Comparison of ENCODE assay signal across 1 cellular context in the genomic region with DNA sequence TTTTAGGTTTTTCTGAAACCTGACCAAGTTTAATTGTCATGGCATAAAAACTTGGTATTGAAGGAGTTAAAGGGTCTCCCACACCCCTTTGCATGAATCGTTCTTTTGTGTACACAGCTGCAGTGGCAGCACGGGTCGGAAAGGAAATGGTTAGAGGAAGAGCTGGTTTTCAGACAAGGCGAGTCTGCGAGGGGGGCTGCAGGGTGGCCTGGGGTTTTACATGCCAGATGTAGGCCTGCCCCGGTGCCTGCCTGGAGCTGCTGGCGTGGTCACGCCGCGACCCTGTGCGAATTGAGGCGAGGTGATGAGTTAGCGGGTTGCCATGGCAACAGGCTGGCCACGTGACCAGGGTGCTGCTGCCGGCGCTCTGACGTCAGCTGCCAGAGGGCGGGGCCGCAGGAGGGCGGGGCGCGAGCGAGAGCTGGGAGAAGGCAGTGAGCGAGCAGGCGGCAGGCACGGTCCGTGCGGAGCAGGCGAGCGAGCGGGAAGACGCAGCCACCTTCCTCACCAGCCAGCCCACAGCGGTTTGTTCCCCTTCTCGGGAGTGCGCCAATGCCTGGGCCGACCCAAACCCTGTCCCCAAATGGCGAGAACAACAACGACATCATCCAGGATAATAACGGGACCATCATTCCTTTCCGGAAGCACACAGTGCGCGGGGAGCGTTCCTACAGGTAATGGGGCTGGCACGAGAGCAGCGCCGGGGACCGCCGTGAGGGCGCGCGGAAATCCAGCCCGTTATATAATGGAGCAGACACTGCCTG.
TF ChIP-seq lines count a peak whose summit lies in the region.

TSS of gene MAPRE2 (plus strand) at position 426 of the 764 bp plus-strand sequence. CDS start at position 553, 127 bp downstream.

TF ChIP-seq in HepG2, 621 proteins besides CTCF, POLR2A, EP300 and RAD21 (continued from another document and continues in another):
- TF ChIP-seq, protein P1, sequence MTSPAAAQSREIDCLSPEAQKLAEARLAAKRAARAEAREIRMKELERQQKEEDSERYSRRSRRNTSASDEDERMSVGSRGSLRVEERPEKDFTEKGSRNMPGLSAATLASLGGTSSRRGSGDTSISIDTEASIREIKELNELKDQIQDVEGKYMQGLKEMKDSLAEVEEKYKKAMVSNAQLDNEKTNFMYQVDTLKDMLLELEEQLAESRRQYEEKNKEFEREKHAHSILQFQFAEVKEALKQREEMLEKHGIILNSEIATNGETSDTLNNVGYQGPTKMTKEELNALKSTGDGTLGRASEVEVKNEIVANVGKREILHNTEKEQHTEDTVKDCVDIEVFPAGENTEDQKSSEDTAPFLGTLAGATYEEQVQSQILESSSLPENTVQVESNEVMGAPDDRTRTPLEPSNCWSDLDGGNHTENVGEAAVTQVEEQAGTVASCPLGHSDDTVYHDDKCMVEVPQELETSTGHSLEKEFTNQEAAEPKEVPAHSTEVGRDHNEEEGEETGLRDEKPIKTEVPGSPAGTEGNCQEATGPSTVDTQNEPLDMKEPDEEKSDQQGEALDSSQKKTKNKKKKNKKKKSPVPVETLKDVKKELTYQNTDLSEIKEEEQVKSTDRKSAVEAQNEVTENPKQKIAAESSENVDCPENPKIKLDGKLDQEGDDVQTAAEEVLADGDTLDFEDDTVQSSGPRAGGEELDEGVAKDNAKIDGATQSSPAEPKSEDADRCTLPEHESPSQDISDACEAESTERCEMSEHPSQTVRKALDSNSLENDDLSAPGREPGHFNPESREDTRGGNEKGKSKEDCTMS (CRISPR knock-in tag; conservative IDR thresholded peaks at IDR 0.05): no peak
- TF ChIP-seq ZBTB3 (CRISPR knock-in tag; IDR thresholded peaks at IDR 0.05; ENCODE audit: borderline replicate concordance, low read depth) (no peak), PRMT3 (CRISPR knock-in tag; IDR thresholded peaks at IDR 0.05; ENCODE audit: borderline replicate concordance, low read depth) (no peak), SRSF4 (IDR thresholded peaks at IDR 0.05; ENCODE audit: low read depth, low read length, poor library complexity, severe bottlenecking) (no peak), SOX13 (IDR thresholded peaks at IDR 0.05) (no peak), SOX13 (CRISPR knock-in tag; conservative IDR thresholded peaks at IDR 0.05 in 1 of 2, IDR thresholded peaks at IDR 0.05 in 1 of 2) (no peak; a peak in 2 of 4 replicates), PRDM10 (CRISPR knock-in tag; IDR thresholded peaks at IDR 0.05; ENCODE audit: low read depth) (no peak), PAXIP1 (CRISPR knock-in tag; conservative IDR thresholded peaks at IDR 0.05) (peak; percentile 51), TIGD3 (CRISPR knock-in tag; IDR thresholded peaks at IDR 0.05; ENCODE audit: borderline replicate concordance) (no peak), U2AF2 (IDR thresholded peaks at IDR 0.05; ENCODE audit: low read depth, low read length) (peak; percentile 93), ZNF558 (CRISPR knock-in tag; IDR thresholded peaks at IDR 0.05; ENCODE audit: borderline replicate concordance) (no peak), KAT8 (CRISPR knock-in tag; IDR thresholded peaks at IDR 0.05) (peak; percentile 76), GMEB2 (CRISPR knock-in tag; IDR thresholded peaks at IDR 0.05; ENCODE audit: low read depth) (no peak), ZNF678 (CRISPR knock-in tag; IDR thresholded peaks at IDR 0.05) (0 out of 2 replicates have a peak, but pooled peaks have one; percentile 75), ZNF598 (CRISPR knock-in tag; IDR thresholded peaks at IDR 0.05; ENCODE audit: borderline replicate concordance) (peak; percentile 75; the same call in 1 of the 2 replicates), IRX3 (CRISPR knock-in tag; IDR thresholded peaks at IDR 0.05; ENCODE audit: borderline replicate concordance, low read depth) (peak; percentile 38; the same call in 1 of the 2 replicates), ZNF264 (CRISPR knock-in tag; IDR thresholded peaks at IDR 0.05) (0 out of 2 replicates have a peak, but pooled peaks have one; percentile 30), CENPBD1 (CRISPR knock-in tag; IDR thresholded peaks at IDR 0.05; ENCODE audit: borderline replicate concordance, low read depth) (no peak; the same call in 1 of the 2 replicates), ZNF552 (CRISPR knock-in tag; IDR thresholded peaks at IDR 0.05; ENCODE audit: borderline replicate concordance) (peak; percentile 53; the same call in 1 of the 2 replicates), ZNF576 (CRISPR knock-in tag; IDR thresholded peaks at IDR 0.05) (no peak), ZNF12 (CRISPR knock-in tag; IDR thresholded peaks at IDR 0.05) (0 out of 2 replicates have a peak, but pooled peaks have one; percentile 37), JUND (CRISPR knock-in tag; IDR thresholded peaks at IDR 0.05) (peak; percentile 62; the same call in 1 of the 2 replicates), HIVEP1 (CRISPR knock-in tag; IDR thresholded peaks at IDR 0.05) (0 out of 2 replicates have a peak, but pooled peaks have one; percentile 49), ZNF121 (CRISPR knock-in tag; IDR thresholded peaks at IDR 0.05) (0 out of 2 replicates have a peak, but pooled peaks have one; percentile 34), NR3C1 (CRISPR knock-in tag; IDR thresholded peaks at IDR 0.05) (no peak), TEAD2 (CRISPR knock-in tag; IDR thresholded peaks at IDR 0.05) (no peak), PRPF4 (IDR thresholded peaks at IDR 0.05; ENCODE audit: low read depth, low read length, poor library complexity, severe bottlenecking) (no peak), HNRNPLL (IDR thresholded peaks at IDR 0.05; ENCODE audit: low read depth, low read length, poor library complexity, severe bottlenecking) (peak; percentile 80), ATRX (CRISPR knock-in tag; IDR thresholded peaks at IDR 0.05; ENCODE audit: borderline replicate concordance) (no peak), ZNF331 (CRISPR knock-in tag; IDR thresholded peaks at IDR 0.05) (peak; percentile 1; the same call in 1 of the 2 replicates), KAT7 (CRISPR knock-in tag; IDR thresholded peaks at IDR 0.05; ENCODE audit: borderline replicate concordance) (peak; percentile 93), MYNN (CRISPR knock-in tag; IDR thresholded peaks at IDR 0.05; ENCODE audit: low read depth) (0 out of 2 replicates have a peak, but pooled peaks have one; percentile 23), ZFYVE20 (CRISPR knock-in tag; IDR thresholded peaks at IDR 0.05; ENCODE audit: borderline replicate concordance, low read depth) (0 out of 2 replicates have a peak, but pooled peaks have one; percentile 15), CHCHD3 (CRISPR knock-in tag; IDR thresholded peaks at IDR 0.05) (0 out of 2 replicates have a peak, but pooled peaks have one; percentile 13), RBAK (CRISPR knock-in tag; IDR thresholded peaks at IDR 0.05) (no peak), NR2F6 (IDR thresholded peaks at IDR 0.05) (no peak), NR2F6 (CRISPR knock-in tag; IDR thresholded peaks at IDR 0.05) (no peak)
- TF ChIP-seq, protein P2, sequence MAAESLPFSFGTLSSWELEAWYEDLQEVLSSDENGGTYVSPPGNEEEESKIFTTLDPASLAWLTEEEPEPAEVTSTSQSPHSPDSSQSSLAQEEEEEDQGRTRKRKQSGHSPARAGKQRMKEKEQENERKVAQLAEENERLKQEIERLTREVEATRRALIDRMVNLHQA (CRISPR knock-in tag; IDR thresholded peaks at IDR 0.05): no peak; the same call in 1 of the 2 replicates
- TF ChIP-seq, protein P3, sequence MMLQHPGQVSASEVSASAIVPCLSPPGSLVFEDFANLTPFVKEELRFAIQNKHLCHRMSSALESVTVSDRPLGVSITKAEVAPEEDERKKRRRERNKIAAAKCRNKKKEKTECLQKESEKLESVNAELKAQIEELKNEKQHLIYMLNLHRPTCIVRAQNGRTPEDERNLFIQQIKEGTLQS (CRISPR knock-in tag; IDR thresholded peaks at IDR 0.05): no peak
- TF ChIP-seq, protein P4, sequence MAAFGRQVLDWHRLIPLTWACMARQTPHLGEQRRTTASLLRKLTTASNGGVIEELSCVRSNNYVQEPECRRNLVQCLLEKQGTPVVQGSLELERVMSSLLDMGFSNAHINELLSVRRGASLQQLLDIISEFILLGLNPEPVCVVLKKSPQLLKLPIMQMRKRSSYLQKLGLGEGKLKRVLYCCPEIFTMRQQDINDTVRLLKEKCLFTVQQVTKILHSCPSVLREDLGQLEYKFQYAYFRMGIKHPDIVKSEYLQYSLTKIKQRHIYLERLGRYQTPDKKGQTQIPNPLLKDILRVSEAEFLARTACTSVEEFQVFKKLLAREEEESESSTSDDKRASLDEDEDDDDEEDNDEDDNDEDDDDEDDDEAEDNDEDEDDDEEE (CRISPR knock-in tag; IDR thresholded peaks at IDR 0.05): peak; percentile 95; the same call in 1 of the 2 replicates
